ENCODE assay signal across 9 cellular contexts in genomic region chr5:24644757-24645156, GRCh38. TPM values are rescaled to one million over a fixed set of nuclear protein-coding genes. Genes with fewer than 3 reads are reported as not detected.
A peak's percentile ranks its signal among the peaks of the same experiment; 100 is the strongest.
DNase-seq lines count a peak whose midpoint lies in the region; ATAC-seq and TF ChIP-seq lines count a peak whose summit lies in the region.
"Had no signal": no experiment of that assay in that cellular context is flagged by ENCODE, and none has a peak within 500 bp of the region (broad histone marks: within the 10 kb centered on the region; RNA-seq: fewer than 3 reads in every experiment).

TSS of gene CDH10 (minus strand) at chr5:24644978. CDS start at chr5:24593490, 51,488 bp downstream.

- 0 to 1% methylated on average over 13 to 14 of the region's 14 CpGs for WGBS in ectodermal cell, 2 experiments
- WGBS in esophagus squamous epithelium, 2 donors = 0 to 2% methylated on average over 7 to 14 of the region's 14 CpGs

- intact Hi-C loops in esophagus squamous epithelium (cut with DNase I) = no loop called here

- H4K20me1 ChIP-seq in neural progenitor cell (ENCODE audit: low read depth) = no peaks in the 10 kb centered on the region

- peak within 1 kb of the TSS; percentile 87 for H3K4me3 Mint-ChIP-seq in neural progenitor cell
- H3K4me3 Mint-ChIP-seq in activated naive CD8-positive, alpha-beta T cell treated with anti-CD3 and anti-CD28 coated beads for 36 hours = no peak within 1 kb of the TSS

- H3K9me3 Mint-ChIP-seq in neural progenitor cell = peaks cover 3% of the 10 kb centered on the region
- no peaks in the 10 kb centered on the region for H3K9me3 Mint-ChIP-seq in activated naive CD8-positive, alpha-beta T cell treated with anti-CD3 and anti-CD28 coated beads for 36 hours

- H3K27ac Mint-ChIP-seq in neural progenitor cell = peak within 1 kb of the TSS; percentile 93
- no peak within 1 kb of the TSS for H3K27ac Mint-ChIP-seq in activated naive CD8-positive, alpha-beta T cell treated with anti-CD3 and anti-CD28 coated beads for 36 hours

- H2AFZ ChIP-seq in neural progenitor cell (replicated peaks) = no peak within 1 kb of the TSS

- H3K27ac ChIP-seq in ectodermal cell (ENCODE audit: insufficient read depth, low read depth, low read length, poor library complexity, severe bottlenecking) (peak within 1 kb of the TSS; percentile 6), neural progenitor cell (no peak within 1 kb of the TSS), esophagus squamous epithelium (no peak within 1 kb of the TSS)
- H3K27ac ChIP-seq: spleen had no signal

- TF ChIP-seq CTCF in neural progenitor cell (IDR thresholded peaks at IDR 0.05) = no peak
- TF ChIP-seq CTCF in esophagus squamous epithelium (IDR thresholded peaks at IDR 0.05) = no peak

- peaks cover 53% of the 10 kb centered on the region for H3K4me1 Mint-ChIP-seq in neural progenitor cell
- no peaks in the 10 kb centered on the region for H3K4me1 Mint-ChIP-seq in activated naive CD8-positive, alpha-beta T cell treated with anti-CD3 and anti-CD28 coated beads for 36 hours

- peak; percentile 48 for DNase-seq in Daoy (ENCODE audit: low read depth)
- DNase-seq in NCI-H748 (lab: John Stamatoyannopoulos, UW; ENCODE audit: unreplicated experiment) = peak; percentile 99
- peak; percentile 93 for DNase-seq in neural progenitor cell (ENCODE audit: low spot score)
- DNase-seq in esophagus squamous epithelium (lab: John Stamatoyannopoulos, UW) = no peak
- DNase-seq in activated naive CD8-positive, alpha-beta T cell treated with anti-CD3 and anti-CD28 coated beads for 36 hours = no peak
- DNase-seq in left lobe of liver (ENCODE audit: low spot score) = no peak
- DNase-seq: spleen had no signal

- no peaks in the 10 kb centered on the region for H3K36me3 Mint-ChIP-seq in neural progenitor cell
- H3K36me3 Mint-ChIP-seq in activated naive CD8-positive, alpha-beta T cell treated with anti-CD3 and anti-CD28 coated beads for 36 hours = no peaks in the 10 kb centered on the region

- H3K79me2 ChIP-seq in neural progenitor cell (ENCODE audit: low read depth) = no peaks in the 10 kb centered on the region

- H3K4me1 ChIP-seq in ectodermal cell (ENCODE audit: control insufficient read depth, insufficient read depth, low read length) (peaks cover 3% of the 10 kb centered on the region), neural progenitor cell (peaks cover 8% of the 10 kb centered on the region), esophagus squamous epithelium (peaks cover 0 to 8% (median 0%) of the 10 kb centered on the region in 3 donors)

- no peaks in the 10 kb centered on the region for H3K9me3 ChIP-seq in ectodermal cell (ENCODE audit: control insufficient read depth, low read length)
- H3K9me3 ChIP-seq in neural progenitor cell (ENCODE audit: low read depth) = no peaks in the 10 kb centered on the region
- no peaks in the 10 kb centered on the region for H3K9me3 ChIP-seq in esophagus squamous epithelium
- H3K9me3 ChIP-seq: spleen had no signal

- H3K9ac ChIP-seq in neural progenitor cell = no peak within 1 kb of the TSS

- H3F3A ChIP-seq in neural progenitor cell (ENCODE audit: low read depth) = peaks cover 18% of the 10 kb centered on the region

- H3K27me3 Mint-ChIP-seq in neural progenitor cell (ENCODE audit: insufficient read depth, low read depth) = no peaks in the 10 kb centered on the region
- peaks cover 6% of the 10 kb centered on the region for H3K27me3 Mint-ChIP-seq in activated naive CD8-positive, alpha-beta T cell treated with anti-CD3 and anti-CD28 coated beads for 36 hours

- no peak for ATAC-seq in HG02852 (IDR thresholded peaks at IDR 0.05; ENCODE audit: unreplicated experiment)
- ATAC-seq in left lobe of liver = no peak

- peak within 1 kb of the TSS; percentile 73 for H3K4me2 ChIP-seq in neural progenitor cell

- TF ChIP-seq POLR2A in esophagus squamous epithelium (IDR thresholded peaks at IDR 0.05) = no peak

- H3K27me3 ChIP-seq in ectodermal cell (ENCODE audit: control insufficient read depth, insufficient read depth, low read length, poor library complexity, severe bottlenecking) (no peaks in the 10 kb centered on the region), neural progenitor cell (no peaks in the 10 kb centered on the region), esophagus squamous epithelium (peaks cover 0 to 3% (median 0%) of the 10 kb centered on the region in 4 donors)

- H3K4me3 ChIP-seq in ectodermal cell (ENCODE audit: insufficient read depth, low read depth, low read length) = peak within 1 kb of the TSS; percentile 39
- H3K4me3 ChIP-seq in neural progenitor cell = peak within 1 kb of the TSS; percentile 40
- peak within 1 kb of the TSS in 1 of 4 donors; percentile 7 for H3K4me3 ChIP-seq in esophagus squamous epithelium
- H3K4me3 ChIP-seq: spleen had no signal

- H3K36me3 ChIP-seq in ectodermal cell (ENCODE audit: control insufficient read depth, insufficient read depth, low read length) = no peaks in the 10 kb centered on the region
- H3K36me3 ChIP-seq in neural progenitor cell = no peaks in the 10 kb centered on the region
- H3K36me3 ChIP-seq in esophagus squamous epithelium = no peaks in the 10 kb centered on the region
- H3K36me3 ChIP-seq: spleen had no signal

RNA-seq across cellular contexts. Expression of gene CDH10, which starts in this region (rescaled TPM):
- not detected in 2 replicates for total RNA-seq in Daoy (2014; rRNA removed; shearing (Covaris generic))
- 1.7 TPM for polyA plus RNA-seq in ectodermal cell (2013, experiment 1 of 4)
- 1.2 TPM for polyA plus RNA-seq in ectodermal cell (2013, experiment 2 of 4)
- 1.6 TPM for polyA plus RNA-seq in ectodermal cell (2013, experiment 3 of 4)
- polyA plus RNA-seq in ectodermal cell (2013, experiment 4 of 4) = 1.9 TPM
- total RNA-seq in neural progenitor cell (ENCODE audit: low replicate concordance) = 0.19 and 0.65 TPM in 2 replicates
- total RNA-seq in esophagus squamous epithelium = under 1 TPM in 1 of 4 donors, not detected in 3; 0.09 TPM
- not detected for total RNA-seq in activated naive CD8-positive, alpha-beta T cell treated with anti-CD3 and anti-CD28 coated beads for 36 hours
- total RNA-seq in left lobe of liver = not detected
- total RNA-seq: spleen had no signal
- polyA plus RNA-seq: spleen had no signal

Comparison
In these comparisons a context has a peak if more than half of its experiments do, and no peak if none do; other contexts are left out.
1. Peak in DNase-seq in Daoy; RNA of the gene not detected or under 1 TPM.
2. Peak in DNase-seq, H3K4me3 ChIP-seq and H3K4me2 ChIP-seq in neural progenitor cell; RNA of the gene not detected or under 1 TPM.